9 cellular contexts compared by ENCODE assay signal in genomic region chr6:42555477-42556457, GRCh38. TPM values are rescaled to one million over a fixed set of nuclear protein-coding genes. Genes with fewer than 3 reads are reported as not detected.
DNase-seq lines count a peak whose midpoint lies in the region; ATAC-seq and TF ChIP-seq lines count a peak whose summit lies in the region.
"Had no signal": no experiment of that assay in that cellular context is flagged by ENCODE, and none has a peak within 500 bp of the region (broad histone marks: within the 10 kb centered on the region; RNA-seq: fewer than 3 reads in every experiment).

No MANE protein-coding gene starts in this region.

- H3K4me3 Mint-ChIP-seq in H9, result no peak overlapping the region

- no peak overlapping the region for H3K4me3 ChIP-seq in A673 (ENCODE audit: low read depth, low read length, poor library complexity, severe bottlenecking)
- H3K4me3 ChIP-seq in SJCRH30, result no peak overlapping the region
- no peak overlapping the region for H3K4me3 ChIP-seq in fibroblast of mammary gland (ENCODE audit: control insufficient read depth, low read depth, low read length)
- H3K4me3 ChIP-seq in trophoblast cell (ENCODE audit: low read depth, low read length), result no peak overlapping the region
- H3K4me3 ChIP-seq: gastrocnemius medialis had no signal

- CTCF ChIA-PET in A673 (lab: Charles Lee), result interaction anchor here (1.1 kb wide), 1 partner anchor 8 kb away, joined by 7 read pairs; no protein-coding TSS in a partner anchor

- no peak overlapping the region for H3K56ac ChIP-seq in H9 (ENCODE audit: insufficient read length, low read depth, low read length)

- POLR2A ChIA-PET in A673 (lab: Charles Lee; ENCODE audit: low non-redundant PET), result interaction anchor here (0.5 to 0.7 kb wide), 2 partner anchors 137 to 226 kb away, joined by 4 to 7 read pairs; partner anchors contain the start of gene BICRAL

- H3K79me2 ChIP-seq in H9 (ENCODE audit: insufficient read depth, low read length) (no peaks in the 10 kb centered on the region), trophoblast cell (ENCODE audit: control insufficient read depth, insufficient read depth, low read length, poor library complexity) (no peaks in the 10 kb centered on the region)

- H4K5ac ChIP-seq in H9 (ENCODE audit: insufficient read length, low read depth, low read length), result no peak overlapping the region

- H4K20me1 ChIP-seq in H9 (ENCODE audit: control insufficient read depth, insufficient read depth, insufficient read length), result no peaks in the 10 kb centered on the region

- H3K27ac ChIP-seq in A673 (ENCODE audit: low read depth, low read length, poor library complexity, severe bottlenecking) (peak overlapping the region; percentile 70), H9 (ENCODE audit: insufficient read length, low read depth, low read length) (no peak overlapping the region), SJCRH30 (no peak overlapping the region), trophoblast cell (ENCODE audit: low read depth, low read length) (no peak overlapping the region)
- H3K27ac ChIP-seq: gastrocnemius medialis had no signal

- no TSS peak for BruUV-seq in A673 (replicated peaks; lab: Mats Ljungman, UMichigan)

- H3K36me3 Mint-ChIP-seq in H9 (ENCODE audit: insufficient read depth in 1 of 3, low read depth in 3 of 3), result no peaks in the 10 kb centered on the region

- H2BK120ac ChIP-seq in H9 (ENCODE audit: low read depth, low read length, poor library complexity, severe bottlenecking) (no peak overlapping the region), trophoblast cell (ENCODE audit: insufficient read depth, low read length, poor library complexity) (no peak overlapping the region)

- H2AFZ ChIP-seq in H9 (ENCODE audit: low read length) (no peak overlapping the region), trophoblast cell (ENCODE audit: insufficient read depth, low read length, poor library complexity) (no peak overlapping the region)

- H4K12ac ChIP-seq in trophoblast cell (ENCODE audit: low read depth, low read length), result no peak overlapping the region

- H3K4me2 ChIP-seq in H9 (ENCODE audit: insufficient read depth, insufficient read length, low read length) (no peak overlapping the region), trophoblast cell (ENCODE audit: low read length) (no peak overlapping the region)

- H3K23ac ChIP-seq in H9 (ENCODE audit: insufficient read length, low read depth, low read length), result no peak overlapping the region
- no peak overlapping the region for H3K23ac ChIP-seq in trophoblast cell (ENCODE audit: low read length)

- peaks cover 0 to 3% of the 10 kb centered on the region in 2 experiments; a peak in 1 of 5 replicates for H3K9me3 Mint-ChIP-seq in H9

- H3K4me1 ChIP-seq in A673 (ENCODE audit: insufficient read depth, low read length, poor library complexity, severe bottlenecking) (peaks cover 12% of the 10 kb centered on the region), H9 (ENCODE audit: insufficient read depth, low read length) (no peaks in the 10 kb centered on the region), SJCRH30 (no peaks in the 10 kb centered on the region), trophoblast cell (ENCODE audit: control insufficient read depth in 1 of 2, insufficient read depth in 2 of 2, low read length in 2 of 2) (no peaks in the 10 kb centered on the region)
- H3K4me1 ChIP-seq: gastrocnemius medialis had no signal

- no peak overlapping the region; a peak in 1 of 7 replicates for H3K27ac Mint-ChIP-seq in H9

- H3K4ac ChIP-seq in H9 (ENCODE audit: low read depth, low read length) (no peak overlapping the region), trophoblast cell (ENCODE audit: low read depth, low read length) (no peak overlapping the region)

- H3K9ac ChIP-seq in H9 (ENCODE audit: extremely low read depth, insufficient read length, low read length) (no peak overlapping the region), trophoblast cell (ENCODE audit: low read length) (no peak overlapping the region)

- H3K23me2 ChIP-seq in H9 (ENCODE audit: insufficient read length, low read depth, low read length, poor library complexity, severe bottlenecking), result no peaks in the 10 kb centered on the region

- H3K79me1 ChIP-seq in H9 (ENCODE audit: insufficient read depth, low read depth, low read length, poor library complexity, severe bottlenecking), result no peaks in the 10 kb centered on the region
- no peaks in the 10 kb centered on the region for H3K79me1 ChIP-seq in trophoblast cell (ENCODE audit: low read length)

- H3K14ac ChIP-seq in H9 (ENCODE audit: insufficient read depth, low read length) (no peak overlapping the region), trophoblast cell (ENCODE audit: low read length) (no peak overlapping the region)

- intact Hi-C loops in A673 (cut with micrococcal nuclease; ENCODE audit: unreplicated experiment), result no loop called here

- DNase-seq in A673 (ENCODE audit: low spot score) (peak; percentile 82), H9 (peak; percentile 44), SJCRH30 (peak; percentile 58 to 78), fibroblast of mammary gland (ENCODE audit: low read depth) (peak; percentile 41), GM03348 (ENCODE audit: low spot score) (no peak), trophoblast cell (no peak)
- DNase-seq: gastrocnemius medialis had no signal

- H2BK12ac ChIP-seq in H9 (ENCODE audit: insufficient read length, low read depth, low read length) (no peak overlapping the region), trophoblast cell (ENCODE audit: low read length) (no peak overlapping the region)

- TF ChIP-seq CTCF in A673 (conservative IDR thresholded peaks at IDR 0.05; ENCODE audit: low read depth, low read length) (no peak), H9 (conservative IDR thresholded peaks at IDR 0.05) (no peak), fibroblast of mammary gland (conservative IDR thresholded peaks at IDR 0.05; ENCODE audit: control insufficient read depth, insufficient read depth, low read depth, low read length) (no peak)

- H3T11ph ChIP-seq in H9 (ENCODE audit: low read length), result no peak overlapping the region

- H2BK20ac ChIP-seq in H9 (ENCODE audit: low read depth, low read length, poor library complexity, severe bottlenecking), result no peak overlapping the region

- H2BK5ac ChIP-seq in H9 (ENCODE audit: insufficient read length, low read length), result no peak overlapping the region
- H2BK5ac ChIP-seq in trophoblast cell (ENCODE audit: low read depth, low read length, poor library complexity), result no peak overlapping the region

- no CpG with 5 or more reads among the region's 4 CpGs for WGBS in H9 (ENCODE audit: extremely low coverage, insufficient read length, low lambda C conversion rate)
- no CpG with 5 or more reads among the region's 4 CpGs for WGBS in trophoblast cell (ENCODE audit: extremely low coverage, insufficient coverage, insufficient read length)

- no peak overlapping the region for H3K18ac ChIP-seq in H9 (ENCODE audit: insufficient read length, low read depth, low read length)
- H3K18ac ChIP-seq in trophoblast cell (ENCODE audit: low read length), result no peak overlapping the region

- no peak for ATAC-seq in GM18502 (IDR thresholded peaks at IDR 0.05; ENCODE audit: poor library complexity, unreplicated experiment)
- ATAC-seq in HG02970 (IDR thresholded peaks at IDR 0.05; ENCODE audit: low FRiP score, unreplicated experiment), result no peak
- ATAC-seq: gastrocnemius medialis had no signal

- H4K91ac ChIP-seq in H9 (ENCODE audit: insufficient read length, low read depth, low read length) (no peak overlapping the region), trophoblast cell (ENCODE audit: low read depth, low read length) (no peak overlapping the region)

- H3K9me3 ChIP-seq in A673 (ENCODE audit: low read depth, low read length, poor library complexity, severe bottlenecking), result no peaks in the 10 kb centered on the region
- no peaks in the 10 kb centered on the region for H3K9me3 ChIP-seq in H9 (ENCODE audit: control insufficient read depth, low read depth, low read length)
- H3K9me3 ChIP-seq in SJCRH30 (replicated peaks), result no peaks in the 10 kb centered on the region
- no peaks in the 10 kb centered on the region for H3K9me3 ChIP-seq in trophoblast cell (ENCODE audit: insufficient read depth, low read depth, low read length)
- H3K9me3 ChIP-seq: gastrocnemius medialis had no signal

- H4K8ac ChIP-seq in H9 (replicated peaks; ENCODE audit: insufficient read length, low read depth, low read length) (no peak overlapping the region), trophoblast cell (ENCODE audit: low read depth, low read length) (no peak overlapping the region)

- H3K4me1 Mint-ChIP-seq in H9, result peaks cover 0 to 6% of the 10 kb centered on the region in 2 experiments; a peak in 2 of 4 replicates

- H2BK15ac ChIP-seq in H9 (ENCODE audit: low read depth, low read length), result no peak overlapping the region

- H2AK5ac ChIP-seq in H9 (ENCODE audit: insufficient read length, low read length) (no peak overlapping the region), trophoblast cell (ENCODE audit: low read length) (no peak overlapping the region)

- H3K27me3 ChIP-seq in A673 (replicated peaks; ENCODE audit: insufficient read depth, low read depth, low read length, poor library complexity), result no peaks in the 10 kb centered on the region
- H3K27me3 ChIP-seq in H9 (ENCODE audit: insufficient read depth, low read length), result no peaks in the 10 kb centered on the region
- no peaks in the 10 kb centered on the region for H3K27me3 ChIP-seq in SJCRH30
- H3K27me3 ChIP-seq in trophoblast cell (ENCODE audit: insufficient read depth, low read length), result no peaks in the 10 kb centered on the region

- no peaks in the 10 kb centered on the region for H3K27me3 Mint-ChIP-seq in H9 (ENCODE audit: low read depth)

- no peaks in the 10 kb centered on the region for H3K36me3 ChIP-seq in A673 (ENCODE audit: insufficient read depth, low read length, poor library complexity, severe bottlenecking)
- H3K36me3 ChIP-seq in SJCRH30, result no peaks in the 10 kb centered on the region
- no peaks in the 10 kb centered on the region for H3K36me3 ChIP-seq in trophoblast cell (ENCODE audit: control insufficient read depth in 1 of 2, insufficient read depth in 2 of 2, low read length in 2 of 2)
- H3K36me3 ChIP-seq: gastrocnemius medialis had no signal

RNA-seq across cellular contexts. Expression of gene UBR2, which starts 8.1 kb away (rescaled TPM):
- total RNA-seq in A673 (2021), result 17.5 and 21.1 TPM in 2 replicates
- 16.1 and 18.7 TPM in 2 replicates for total RNA-seq in H9 (2021)
- total RNA-seq in SJCRH30 (2014; rRNA removed; shearing (Covaris generic)), result 26.1 and 27.4 TPM in 2 replicates
- 8.4 and 8.5 TPM in 2 replicates for polyA plus RNA-seq in trophoblast cell (2013)

Comparison
In these comparisons a context has a peak if more than half of its experiments do, and no peak if none do; other contexts are left out.
1. DNase-seq: peak in A673 (single experiment), H9 (single experiment), SJCRH30 (2 of 2) and fibroblast of mammary gland (single experiment); none in GM03348 (single experiment) and trophoblast cell (0 of 2).